ENCODE assay signal across 8 cellular contexts in genomic region chr1:183473286-183473536, GRCh38. TPM values are rescaled to one million over a fixed set of nuclear protein-coding genes. Genes with fewer than 3 reads are reported as not detected.
A peak's percentile ranks its signal among the peaks of the same experiment; 100 is the strongest.
DNase-seq lines count a peak whose midpoint lies in the region; ATAC-seq and TF ChIP-seq lines count a peak whose summit lies in the region.

No MANE protein-coding gene starts in this region.

- H3K4me1 ChIP-seq in KMS-11 (ENCODE audit: low read depth, poor library complexity, severe bottlenecking) (peaks cover 59% of the 10 kb centered on the region), colonic mucosa (peaks cover 5% of the 10 kb centered on the region)
- H3K4me1 ChIP-seq in naive thymus-derived CD4-positive, alpha-beta T cell (ENCODE audit: control insufficient read depth in 2 of 2, insufficient read depth in 2 of 2, low read length in 2 of 2), result peaks cover 25 to 46% of the 10 kb centered on the region in 2 donors

- H3K36me3 ChIP-seq in KMS-11 (ENCODE audit: insufficient read depth), result no peaks in the 10 kb centered on the region
- H3K36me3 ChIP-seq in colonic mucosa, result no peaks in the 10 kb centered on the region
- H3K36me3 ChIP-seq in naive thymus-derived CD4-positive, alpha-beta T cell (ENCODE audit: control insufficient read depth in 2 of 3, insufficient read depth in 3 of 3, low read length in 3 of 3), result peaks cover 0 to 12% (median 0%) of the 10 kb centered on the region in 3 experiments

- H3K27me3 Mint-ChIP-seq in naive thymus-derived CD4-positive, alpha-beta T cell, result peaks cover 0 to 3% (median 0%) of the 10 kb centered on the region in 5 donors

- H3K4me2 ChIP-seq in KMS-11, result peak overlapping the region; percentile 94

- H3K27ac Mint-ChIP-seq in naive thymus-derived CD4-positive, alpha-beta T cell, result peak overlapping the region in 8 of 9 donors; percentile 97 to 100 (median 99)

- intact Hi-C loops in colonic mucosa (cut with DNase I), result loop anchor here (5.0 kb wide), 1 partner anchor 69 kb away; no protein-coding TSS in a partner anchor
- intact Hi-C loops in naive thymus-derived CD4-positive, alpha-beta T cell (cut with micrococcal nuclease), result loop anchor here (1.0 to 5.0 kb wide), 10 partner anchors 8 to 1844 kb away; partner anchors contain the start of genes RNF2 (in 2 of the 2), GLUL (in 1 of the 2), IVNS1ABP (in 1 of the 2) and RGS16 (in 1 of the 2)

- H3K9me3 ChIP-seq in colonic mucosa, result no peaks in the 10 kb centered on the region
- no peaks in the 10 kb centered on the region for H3K9me3 ChIP-seq in naive thymus-derived CD4-positive, alpha-beta T cell (ENCODE audit: control insufficient read depth in 2 of 3, low read length in 3 of 3)

- DNase-seq in AG10803 (ENCODE audit: low read depth), result peak; percentile 6
- no peak for DNase-seq in colonic mucosa
- no peak for DNase-seq in naive thymus-derived CD4-positive, alpha-beta T cell
- DNase-seq in H4 (ENCODE audit: low spot score), result no peak
- no peak for DNase-seq in activated CD4-positive, CD25-positive, alpha-beta regulatory T cell (lab: John Stamatoyannopoulos, UW)

- H3K36me3 Mint-ChIP-seq in naive thymus-derived CD4-positive, alpha-beta T cell, result peaks cover 0 to 8% (median 0%) of the 10 kb centered on the region in 5 donors

- no peak for TF ChIP-seq CTCF in AG10803 (conservative IDR thresholded peaks at IDR 0.05; ENCODE audit: low read length)
- no peak for TF ChIP-seq CTCF in KMS-11 (conservative IDR thresholded peaks at IDR 0.05; ENCODE audit: low read depth, low read length)
- TF ChIP-seq CTCF in colonic mucosa (IDR thresholded peaks at IDR 0.05), result no peak

- H3K9me3 Mint-ChIP-seq in naive thymus-derived CD4-positive, alpha-beta T cell, result peaks cover 0 to 6% (median 0%) of the 10 kb centered on the region in 11 donors

- peak overlapping the region; percentile 97; the same call in 1 of the 2 replicates for H3K27ac ChIP-seq in KMS-11
- H3K27ac ChIP-seq in colonic mucosa, result peak overlapping the region; percentile 95
- peak overlapping the region; percentile 90 for H3K27ac ChIP-seq in naive thymus-derived CD4-positive, alpha-beta T cell (ENCODE audit: low read depth, low read length)

- H3K27me3 ChIP-seq in KMS-11 (ENCODE audit: insufficient read depth, low read depth), result no peaks in the 10 kb centered on the region
- no peaks in the 10 kb centered on the region for H3K27me3 ChIP-seq in colonic mucosa
- H3K27me3 ChIP-seq in naive thymus-derived CD4-positive, alpha-beta T cell (ENCODE audit: control insufficient read depth in 2 of 2, insufficient read depth in 2 of 2, low read length in 2 of 2), result no peaks in the 10 kb centered on the region

- H3K4me3 Mint-ChIP-seq in naive thymus-derived CD4-positive, alpha-beta T cell, result peak overlapping the region; percentile 94 to 100 (median 98)

- H3K79me2 ChIP-seq in KMS-11 (ENCODE audit: insufficient read depth, low read depth), result peaks cover 59% of the 10 kb centered on the region

- no peak for ATAC-seq in naive thymus-derived CD4-positive, alpha-beta T cell
- ATAC-seq in GM21825 (IDR thresholded peaks at IDR 0.05; ENCODE audit: unreplicated experiment) (no peak), HG03571 (IDR thresholded peaks at IDR 0.05; ENCODE audit: unreplicated experiment) (no peak)

- CTCF ChIA-PET in naive thymus-derived CD4-positive, alpha-beta T cell (lab: Charles Lee), result interaction anchor here (0.6 to 1.6 kb wide), 2 partner anchors 37 to 161 kb away, joined by 3 read pairs; no protein-coding TSS in a partner anchor

- H2AFZ ChIP-seq in KMS-11 (ENCODE audit: low read depth), result peak overlapping the region; percentile 60; the same call in 1 of the 2 replicates

- POLR2A ChIA-PET in naive thymus-derived CD4-positive, alpha-beta T cell (lab: Charles Lee), result interaction anchor here (2.2 kb wide), 1 partner anchor 160 kb away, joined by 10 read pairs; no protein-coding TSS in a partner anchor

- peaks cover 10% of the 10 kb centered on the region; the same call in 1 of the 2 replicates for H4K20me1 ChIP-seq in KMS-11 (ENCODE audit: insufficient read depth)

- peak overlapping the region; percentile 92; the same call in 1 of the 2 replicates for H3K9ac ChIP-seq in KMS-11
- H3K9ac ChIP-seq in colonic mucosa (ENCODE audit: low read depth in 2 of 2, low read length in 2 of 2), result peak overlapping the region; percentile 91 to 97

- H3K4me1 Mint-ChIP-seq in naive thymus-derived CD4-positive, alpha-beta T cell, result peaks cover 7 to 37% (median 20%) of the 10 kb centered on the region in 7 donors

- H3K4me3 ChIP-seq in AG10803 (ENCODE audit: low read length), result peak overlapping the region; percentile 83
- H3K4me3 ChIP-seq in KMS-11 (IDR thresholded peaks at IDR 0.05; ENCODE audit: insufficient read depth, low read depth, low read length), result peak overlapping the region; percentile 97
- H3K4me3 ChIP-seq in colonic mucosa, result peak overlapping the region; percentile 96
- peak overlapping the region; percentile 74 for H3K4me3 ChIP-seq in naive thymus-derived CD4-positive, alpha-beta T cell (ENCODE audit: low read length)

RNA-seq across cellular contexts. Expression of gene SMG7, which starts 0.9 kb away (rescaled TPM):
- 10 to 100 TPM; 55.2 to 57.1 TPM for total RNA-seq in colonic mucosa
- total RNA-seq in naive thymus-derived CD4-positive, alpha-beta T cell, result 10 to 100 TPM; 50.2 to 87.7 (median 60.1) TPM
- polyA plus RNA-seq in naive thymus-derived CD4-positive, alpha-beta T cell, result 10 to 100 TPM; 24.7 to 35.0 TPM
- total RNA-seq in H4 (2014; rRNA removed; shearing (Covaris generic)), result 19.5 and 30.5 TPM in 2 replicates

RNA-seq across cellular contexts. Expression of gene NMNAT2, which starts 55.0 kb away (rescaled TPM):
- total RNA-seq in colonic mucosa, result 1 to 10 TPM in 1 of 2 donors, under 1 TPM in 1; 0.27 to 1.4 TPM
- total RNA-seq in naive thymus-derived CD4-positive, alpha-beta T cell, result under 1 TPM in 2 of 5 experiments, not detected in 3; 0.07 to 0.24 TPM
- polyA plus RNA-seq in naive thymus-derived CD4-positive, alpha-beta T cell, result not detected
- 0.14 and 1.4 TPM in 2 replicates for total RNA-seq in H4 (2014; rRNA removed; shearing (Covaris generic))
